In genomic region chr6:150857062-150857905, GRCh38 we compare ENCODE assay signal across 8 cellular contexts. TPM values are rescaled to one million over a fixed set of nuclear protein-coding genes. Genes with fewer than 3 reads are reported as not detected.
A peak's percentile ranks its signal among the peaks of the same experiment; 100 is the strongest.
DNase-seq lines count a peak whose midpoint lies in the region; TF ChIP-seq lines count a peak whose summit lies in the region.

No MANE protein-coding gene starts in this region.

- H3K9ac ChIP-seq in SK-N-MC (ENCODE audit: insufficient read length): peak overlapping the region; percentile 39

- H3K27ac ChIP-seq in SK-N-MC (peak overlapping the region; percentile 84), sigmoid colon (peak overlapping the region; percentile 64 to 86 (median 76))

- TF ChIP-seq EP300 in sigmoid colon (IDR thresholded peaks at IDR 0.05): peak in 2 of 4 donors; percentile 49 to 56

- TF ChIP-seq CTCF in HFF-Myc (IDR thresholded peaks at IDR 0.05; ENCODE audit: low read depth, low read length, missing control alignments): no peak
- no peak for TF ChIP-seq CTCF in fibroblast of pulmonary artery (IDR thresholded peaks at IDR 0.05; ENCODE audit: low read length, missing control alignments)
- no peak for TF ChIP-seq CTCF in sigmoid colon (IDR thresholded peaks at IDR 0.05)
- no peak for TF ChIP-seq CTCF in Caco-2 (IDR thresholded peaks at IDR 0.05; ENCODE audit: insufficient read depth in 1 of 2, low read depth in 1 of 2, low read length in 1 of 2, severe bottlenecking in 1 of 2, unreplicated experiment in 1 of 2)

- CTCF ChIA-PET in activated naive CD4-positive, alpha-beta T cell treated with anti-CD3 and anti-CD28 coated beads, Interleukin-2, amount 10 ng/mL, durations not matched to agents 7 days and 5 days (lab: Charles Lee): no interaction called here
- CTCF ChIA-PET in Caco-2 (lab: Charles Lee): no interaction called here

- H3K9me3 ChIP-seq in SK-N-MC (ENCODE audit: low read depth, low read length) (no peaks in the 10 kb centered on the region), sigmoid colon (no peaks in the 10 kb centered on the region), Caco-2 (no peaks in the 10 kb centered on the region)

- peak; percentile 99 for DNase-seq in HFF-Myc (ENCODE audit: extremely low read depth, low read depth)
- DNase-seq in SK-N-MC (ENCODE audit: low read depth, low spot score): peak; percentile 44
- peak; percentile 100 for DNase-seq in fibroblast of pulmonary artery (ENCODE audit: low read depth)
- DNase-seq in sigmoid colon: no peak
- DNase-seq in activated naive CD4-positive, alpha-beta T cell treated with anti-CD3 and anti-CD28 coated beads, Interleukin-2, amount 10 ng/mL, durations not matched to agents 7 days and 5 days: no peak
- no peak for DNase-seq in NCI-H2227 treated with DMSO at 0.1 percent for 48 hours (lab: John Stamatoyannopoulos, UW)
- DNase-seq in Caco-2: no peak
- DNase-seq in OCI-M1 (lab: John Stamatoyannopoulos, UW): no peak

- peaks cover 0 to 25% (median 19%) of the 10 kb centered on the region in 4 donors for H3K4me1 ChIP-seq in sigmoid colon
- peaks cover 15% of the 10 kb centered on the region for H3K4me1 ChIP-seq in Caco-2

- no peak for TF ChIP-seq POLR2A in sigmoid colon (IDR thresholded peaks at IDR 0.05)

- H3K9me3 Mint-ChIP-seq in activated naive CD4-positive, alpha-beta T cell treated with anti-CD3 and anti-CD28 coated beads, Interleukin-2, amount 10 ng/mL, durations not matched to agents 7 days and 5 days: no peaks in the 10 kb centered on the region
- no peaks in the 10 kb centered on the region for H3K9me3 Mint-ChIP-seq in Caco-2 (ENCODE audit: unreplicated experiment)

- H3K27me3 Mint-ChIP-seq in activated naive CD4-positive, alpha-beta T cell treated with anti-CD3 and anti-CD28 coated beads, Interleukin-2, amount 10 ng/mL, durations not matched to agents 7 days and 5 days: peaks cover 11% of the 10 kb centered on the region
- H3K27me3 Mint-ChIP-seq in Caco-2 (ENCODE audit: insufficient read depth, unreplicated experiment): no peaks in the 10 kb centered on the region

- no peak overlapping the region for H3K27ac Mint-ChIP-seq in activated naive CD4-positive, alpha-beta T cell treated with anti-CD3 and anti-CD28 coated beads, Interleukin-2, amount 10 ng/mL, durations not matched to agents 7 days and 5 days
- no peak overlapping the region for H3K27ac Mint-ChIP-seq in Caco-2 (ENCODE audit: unreplicated experiment)

- peaks cover 16% of the 10 kb centered on the region for H3K4me1 Mint-ChIP-seq in activated naive CD4-positive, alpha-beta T cell treated with anti-CD3 and anti-CD28 coated beads, Interleukin-2, amount 10 ng/mL, durations not matched to agents 7 days and 5 days
- peaks cover 24% of the 10 kb centered on the region for H3K4me1 Mint-ChIP-seq in Caco-2 (ENCODE audit: low read depth, unreplicated experiment)

- WGBS in sigmoid colon, 2 donors: 66 to 68% methylated on average over 5 of the region's 5 CpGs

- POLR2A ChIA-PET in Caco-2 (lab: Charles Lee): no interaction called here

- H3K36me3 Mint-ChIP-seq in activated naive CD4-positive, alpha-beta T cell treated with anti-CD3 and anti-CD28 coated beads, Interleukin-2, amount 10 ng/mL, durations not matched to agents 7 days and 5 days: no peaks in the 10 kb centered on the region
- no peaks in the 10 kb centered on the region for H3K36me3 Mint-ChIP-seq in Caco-2 (ENCODE audit: insufficient read depth, unreplicated experiment)

- no peaks in the 10 kb centered on the region for H3K27me3 ChIP-seq in sigmoid colon
- no peaks in the 10 kb centered on the region for H3K27me3 ChIP-seq in Caco-2 (replicated peaks; ENCODE audit: control insufficient read depth, insufficient read depth, low read length)

- intact Hi-C loops in sigmoid colon (cut with DNase I): no loop called here
- intact Hi-C loops in Caco-2 (cut with micrococcal nuclease; ENCODE audit: unreplicated experiment): loop anchor here (1.0 kb wide), 1 partner anchor 8 kb away; the partner anchor contains the start of gene MTHFD1L

- no peak overlapping the region for H3K4me3 Mint-ChIP-seq in activated naive CD4-positive, alpha-beta T cell treated with anti-CD3 and anti-CD28 coated beads, Interleukin-2, amount 10 ng/mL, durations not matched to agents 7 days and 5 days
- no peak overlapping the region for H3K4me3 Mint-ChIP-seq in Caco-2 (ENCODE audit: unreplicated experiment)

- H3K36me3 ChIP-seq in SK-N-MC (ENCODE audit: insufficient read depth, low read length): no peaks in the 10 kb centered on the region
- H3K36me3 ChIP-seq in sigmoid colon: no peaks in the 10 kb centered on the region
- no peaks in the 10 kb centered on the region for H3K36me3 ChIP-seq in Caco-2 (ENCODE audit: control insufficient read depth, insufficient read depth, low read length)

- no peak overlapping the region for H3K4me3 ChIP-seq in HFF-Myc (replicated peaks; ENCODE audit: low read depth, low read length)
- H3K4me3 ChIP-seq in SK-N-MC: peak overlapping the region; percentile 36
- no peak overlapping the region for H3K4me3 ChIP-seq in fibroblast of pulmonary artery (replicated peaks; ENCODE audit: low read depth, low read length)
- peak overlapping the region in 1 of 4 donors; percentile 7 for H3K4me3 ChIP-seq in sigmoid colon
- H3K4me3 ChIP-seq in Caco-2 (ENCODE audit: low read depth, low read length): no peak overlapping the region

- BruUV-seq in Caco-2 (replicated peaks; lab: Mats Ljungman, UMichigan): no TSS peak

RNA-seq across cellular contexts. Expression of gene MTHFD1L, which starts 8.2 kb away (rescaled TPM):
- total RNA-seq in sigmoid colon (10 to 100 TPM in 1 of 4 donors, 1 to 10 TPM in 3; 2.5 to 17.9 (median 5.6) TPM), Caco-2 (2022) (101 and 102 TPM in 2 replicates)
- polyA plus RNA-seq in sigmoid colon: 10 to 100 TPM in 1 of 3 donors, 1 to 10 TPM in 1, under 1 TPM in 1; 0.60 to 12.2 (median 1.4) TPM

Comparison
In these comparisons a context has a peak if more than half of its experiments do, and no peak if none do; other contexts are left out.
1. DNase-seq: peak in HFF-Myc (single experiment), SK-N-MC (single experiment) and fibroblast of pulmonary artery (single experiment); none in sigmoid colon (single experiment), activated naive CD4-positive, alpha-beta T cell treated with anti-CD3 and anti-CD28 coated beads, Interleukin-2, amount 10 ng/mL, durations not matched to agents 7 days and 5 days (single experiment), NCI-H2227 treated with DMSO at 0.1 percent for 48 hours (single experiment), Caco-2 (0 of 2) and OCI-M1 (single experiment).